8 cellular contexts compared by ENCODE assay signal in the genomic region with DNA sequence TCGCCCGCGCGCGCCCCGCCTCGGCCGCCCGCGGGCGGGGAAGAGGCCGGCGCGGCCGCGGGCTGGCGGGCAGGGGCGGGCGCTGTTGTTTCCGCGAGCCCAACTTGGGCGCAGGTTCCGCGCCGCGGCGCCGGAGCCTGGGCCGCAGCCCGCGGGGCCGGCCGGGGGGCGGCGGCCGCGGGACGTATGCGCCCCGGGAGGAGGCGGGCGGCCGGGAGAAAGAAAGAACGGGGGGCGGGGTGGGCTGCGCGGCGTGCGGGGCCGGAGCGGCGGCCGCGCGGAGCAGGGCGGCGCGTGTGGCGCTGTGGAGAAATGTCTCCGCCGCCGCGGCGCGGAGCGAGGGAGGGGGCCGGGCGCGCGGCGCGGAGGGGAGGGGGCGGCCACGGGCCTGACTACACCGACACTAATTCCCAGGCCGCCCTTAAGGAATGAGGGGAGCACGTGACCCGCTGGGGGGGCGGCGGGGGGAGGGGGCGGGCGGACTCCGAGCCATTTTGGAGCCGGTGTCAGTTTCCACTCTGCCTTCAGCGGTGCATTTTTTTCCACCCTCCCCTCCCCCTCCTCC. TPM values are rescaled to one million over a fixed set of nuclear protein-coding genes. Genes with fewer than 3 reads are reported as not detected.
DNase-seq lines count a peak whose midpoint lies in the region; ATAC-seq, FAIRE-seq and TF ChIP-seq lines count a peak whose summit lies in the region.

TSS of gene BMI1 (plus strand) at position 509 of the 565 bp plus-strand sequence. CDS start 5,351 bp downstream, outside the sequence.

- no peaks in the 10 kb centered on the region for H3K9me2 ChIP-seq in MM.1S (replicated peaks; ENCODE audit: insufficient read depth, low read length)

- peaks cover 37% of the 10 kb centered on the region for H3K27me3 Mint-ChIP-seq in CD4-positive, CD25-positive, alpha-beta regulatory T cell
- peaks cover 38% of the 10 kb centered on the region for H3K27me3 Mint-ChIP-seq in astrocyte (ENCODE audit: low read depth, unreplicated experiment)

- H3K36me3 ChIP-seq in CD4-positive, CD25-positive, alpha-beta regulatory T cell (ENCODE audit: control insufficient read depth, insufficient read depth, low read length) = no peaks in the 10 kb centered on the region
- H3K36me3 ChIP-seq in MM.1S (replicated peaks; ENCODE audit: insufficient read depth, low read length) (no peaks in the 10 kb centered on the region), astrocyte (ENCODE audit: insufficient read depth, low read length) (no peaks in the 10 kb centered on the region), parathyroid adenoma (ENCODE audit: control insufficient read depth, insufficient read depth, low read length) (no peaks in the 10 kb centered on the region)

- intact Hi-C loops in left cardiac atrium (cut with DNase I) = no loop called here

- no peak for FAIRE-seq in astrocyte (lab: Jason Lieb, UNC)

- H3K4me2 ChIP-seq in MM.1S (ENCODE audit: low read depth, low read length) (peak within 1 kb of the TSS; percentile 82), astrocyte (ENCODE audit: low read length) (peak within 1 kb of the TSS; percentile 94), parathyroid adenoma (ENCODE audit: low read length) (peak within 1 kb of the TSS; percentile 79)

- H3K4me1 ChIP-seq in CD4-positive, CD25-positive, alpha-beta regulatory T cell (ENCODE audit: control insufficient read depth, insufficient read depth, low read length, poor library complexity, severe bottlenecking) = peaks cover 43% of the 10 kb centered on the region
- H3K4me1 ChIP-seq in MM.1S (ENCODE audit: low read length) = peaks cover 36% of the 10 kb centered on the region
- H3K4me1 ChIP-seq in astrocyte (ENCODE audit: insufficient read depth, low read length) = peaks cover 25% of the 10 kb centered on the region
- no peaks in the 10 kb centered on the region for H3K4me1 ChIP-seq in parathyroid adenoma

- H3K9me3 Mint-ChIP-seq in CD4-positive, CD25-positive, alpha-beta regulatory T cell = peaks cover 0 to 1% (median 0%) of the 10 kb centered on the region in 7 donors
- H3K9me3 Mint-ChIP-seq in astrocyte (ENCODE audit: unreplicated experiment) = no peaks in the 10 kb centered on the region

- H2AFZ ChIP-seq in MM.1S (ENCODE audit: low read length) (peak within 1 kb of the TSS; percentile 47; the same call in 1 of the 2 replicates), astrocyte (ENCODE audit: low read depth, low read length) (peak within 1 kb of the TSS; percentile 66), parathyroid adenoma (peak within 1 kb of the TSS; percentile 89)

- H3K4me3 ChIP-seq in CD4-positive, CD25-positive, alpha-beta regulatory T cell (ENCODE audit: low read depth, low read length) = peak within 1 kb of the TSS; percentile 91
- H3K4me3 ChIP-seq in MM.1S (ENCODE audit: low read length) (peak within 1 kb of the TSS; percentile 79), astrocyte (ENCODE audit: insufficient read depth, low read depth, low read length) (peak within 1 kb of the TSS; percentile 74), parathyroid adenoma (ENCODE audit: low read depth, low read length) (peak within 1 kb of the TSS; percentile 82)

- H3K27ac Mint-ChIP-seq in CD4-positive, CD25-positive, alpha-beta regulatory T cell = peak within 1 kb of the TSS; percentile 91 to 98 (median 95)
- peak within 1 kb of the TSS; percentile 69 for H3K27ac Mint-ChIP-seq in astrocyte (ENCODE audit: unreplicated experiment)

- peaks cover 44 to 64% (median 55%) of the 10 kb centered on the region in 4 donors for H3K4me1 Mint-ChIP-seq in CD4-positive, CD25-positive, alpha-beta regulatory T cell
- H3K4me1 Mint-ChIP-seq in astrocyte (ENCODE audit: low read depth, unreplicated experiment) = peaks cover 19% of the 10 kb centered on the region

- H3K9ac ChIP-seq in MM.1S (ENCODE audit: low read length) (peak within 1 kb of the TSS; percentile 82), astrocyte (ENCODE audit: low read length) (peak within 1 kb of the TSS; percentile 84), parathyroid adenoma (peak within 1 kb of the TSS; percentile 92)

- H3K27me3 ChIP-seq in CD4-positive, CD25-positive, alpha-beta regulatory T cell (ENCODE audit: control insufficient read depth, insufficient read depth, low read length) = peaks cover 19% of the 10 kb centered on the region
- H3K27me3 ChIP-seq in MM.1S (replicated peaks; ENCODE audit: insufficient read depth, low read length) = peaks cover 18% of the 10 kb centered on the region
- peaks cover 32% of the 10 kb centered on the region for H3K27me3 ChIP-seq in astrocyte (ENCODE audit: insufficient read depth, low read length)
- peaks cover under 1% of the 10 kb centered on the region for H3K27me3 ChIP-seq in parathyroid adenoma (ENCODE audit: control insufficient read depth, insufficient read depth, low read length)

- H3K27ac ChIP-seq in CD4-positive, CD25-positive, alpha-beta regulatory T cell (ENCODE audit: insufficient read depth, low read length, poor library complexity, severe bottlenecking) = peak within 1 kb of the TSS; percentile 67
- peak within 1 kb of the TSS; percentile 60; the same call in 1 of the 2 replicates for H3K27ac ChIP-seq in MM.1S (ENCODE audit: low read length)
- H3K27ac ChIP-seq in astrocyte (ENCODE audit: low read depth, low read length) = peak within 1 kb of the TSS; percentile 54
- H3K27ac ChIP-seq in parathyroid adenoma = peak within 1 kb of the TSS; percentile 95

- peak within 1 kb of the TSS; percentile 92 to 98 (median 96) for H3K4me3 Mint-ChIP-seq in CD4-positive, CD25-positive, alpha-beta regulatory T cell
- H3K4me3 Mint-ChIP-seq in astrocyte (ENCODE audit: unreplicated experiment) = peak within 1 kb of the TSS; percentile 97

- H3K79me2 ChIP-seq in MM.1S (ENCODE audit: low read length) = peaks cover 67% of the 10 kb centered on the region
- H3K79me2 ChIP-seq in astrocyte (ENCODE audit: insufficient read depth, low read length) = peaks cover 47% of the 10 kb centered on the region
- no peaks in the 10 kb centered on the region for H3K79me2 ChIP-seq in parathyroid adenoma

- no peaks in the 10 kb centered on the region for H4K20me1 ChIP-seq in MM.1S (ENCODE audit: insufficient read depth, low read length)
- H4K20me1 ChIP-seq in astrocyte (ENCODE audit: insufficient read depth, low read length) = peaks cover 31% of the 10 kb centered on the region

- TF ChIP-seq CTCF in MM.1S (IDR thresholded peaks at IDR 0.05; ENCODE audit: low read length) (no peak), astrocyte (IDR thresholded peaks at IDR 0.05; ENCODE audit: insufficient read depth, low read depth, low read length) (no peak), parathyroid adenoma (IDR thresholded peaks at IDR 0.05) (no peak)

- no peaks in the 10 kb centered on the region for H3K9me3 ChIP-seq in CD4-positive, CD25-positive, alpha-beta regulatory T cell (ENCODE audit: control insufficient read depth in 2 of 2, low read length in 2 of 2)
- H3K9me3 ChIP-seq in MM.1S (replicated peaks; ENCODE audit: insufficient read depth, low read length) (no peaks in the 10 kb centered on the region), astrocyte (ENCODE audit: insufficient read depth, low read depth, low read length) (no peaks in the 10 kb centered on the region), parathyroid adenoma (ENCODE audit: control insufficient read depth, low read length) (no peaks in the 10 kb centered on the region)

- ATAC-seq in CD4-positive, CD25-positive, alpha-beta regulatory T cell (ENCODE audit: low read depth in 2 of 2) = peak; percentile 19 to 29
- ATAC-seq in GM19468 (IDR thresholded peaks at IDR 0.05; ENCODE audit: extremely low read depth, unreplicated experiment) = peak; percentile 8
- peak; percentile 79 for ATAC-seq in left cardiac atrium

- peak in 2 of 3 donors; percentile 48 to 53 for DNase-seq in CD4-positive, CD25-positive, alpha-beta regulatory T cell
- DNase-seq in MM.1S = peak; percentile 72
- DNase-seq in T-helper 1 cell = peak; percentile 46 to 66 (median 59)
- peak; percentile 60 for DNase-seq in astrocyte (ENCODE audit: low read depth)
- DNase-seq in left cardiac atrium = peak; percentile 81
- no peak for DNase-seq in GOT3 (lab: John Stamatoyannopoulos, UW)

- H3F3A ChIP-seq in MM.1S (ENCODE audit: insufficient read depth, low read length) = peaks cover 52% of the 10 kb centered on the region

- H3K36me3 Mint-ChIP-seq in CD4-positive, CD25-positive, alpha-beta regulatory T cell = peaks cover 4% of the 10 kb centered on the region
- peaks cover 2% of the 10 kb centered on the region for H3K36me3 Mint-ChIP-seq in astrocyte (ENCODE audit: low read depth, unreplicated experiment)

RNA-seq across cellular contexts. Expression of gene BMI1, which starts in this region (rescaled TPM):
- total RNA-seq in CD4-positive, CD25-positive, alpha-beta regulatory T cell = 35.3 TPM
- 10 to 100 TPM; 27.0 to 35.3 (median 31.0) TPM for polyA plus RNA-seq in CD4-positive, CD25-positive, alpha-beta regulatory T cell
- 29.7 and 30.8 TPM in 2 replicates for total RNA-seq in astrocyte
- 10 to 100 TPM; 39.9 to 40.5 TPM for total RNA-seq in left cardiac atrium

Comparison
In these comparisons a context has a peak if more than half of its experiments do, and no peak if none do; other contexts are left out.
1. ATAC-seq: peak in every context shown above with its lines; median percentile 79 in left cardiac atrium; 24 in CD4-positive, CD25-positive, alpha-beta regulatory T cell; 8 in GM19468.